Comparison of ENCODE assay signal across 14 cellular contexts in the genomic region with DNA sequence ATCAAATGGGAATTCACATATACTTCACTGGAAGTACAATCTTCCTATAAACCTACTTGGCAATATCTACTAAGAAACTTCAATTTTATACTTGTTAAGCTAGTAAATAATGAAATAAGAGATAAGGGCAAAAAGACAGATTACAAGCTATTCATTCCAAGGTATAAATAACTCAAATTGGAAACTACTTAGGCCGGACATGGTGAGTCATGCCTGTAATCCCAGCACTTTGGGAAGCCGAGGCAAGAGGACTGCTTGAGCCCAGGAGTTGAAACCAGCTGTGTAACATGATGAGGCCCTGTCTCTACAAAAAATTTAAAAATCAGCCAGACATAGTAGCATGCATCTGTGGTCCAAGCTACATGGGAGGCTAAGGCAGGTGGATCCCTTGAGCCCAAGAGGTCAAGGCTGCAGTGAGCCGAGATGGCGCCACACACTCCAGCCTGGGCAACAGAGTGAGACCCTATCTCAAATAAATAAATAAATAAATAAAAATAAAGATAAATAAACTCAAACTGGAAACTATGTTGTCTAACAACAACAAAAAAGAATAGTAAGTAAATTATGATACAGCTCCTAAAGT. TPM values are rescaled to one million over a fixed set of nuclear protein-coding genes. Genes with fewer than 3 reads are reported as not detected.
DNase-seq lines count a peak whose midpoint lies in the region; ATAC-seq, FAIRE-seq and TF ChIP-seq lines count a peak whose summit lies in the region.
"Had no signal": no experiment of that assay in that cellular context is flagged by ENCODE, and none has a peak within 500 bp of the region (broad histone marks: within the 10 kb centered on the region; RNA-seq: fewer than 3 reads in every experiment).

No MANE protein-coding gene starts in this region.

- no peak overlapping the region for H3K4me3 ChIP-seq in K562
- H3K4me3 ChIP-seq in heart left ventricle: no peak overlapping the region
- H3K4me3 ChIP-seq: body of pancreas, SK-N-MC had no signal

- peaks cover 5% of the 10 kb centered on the region; the same call in 2 of the 3 replicates for H3K36me3 ChIP-seq in K562 (ENCODE audit: control insufficient read depth, insufficient read depth, low read length)
- H3K36me3 ChIP-seq in heart left ventricle: no peaks in the 10 kb centered on the region

- BruUV-seq in K562 (replicated peaks; lab: Mats Ljungman, UMichigan): no TSS peak

- peaks cover 3% of the 10 kb centered on the region for H3K9me1 ChIP-seq in K562 (ENCODE audit: control insufficient read depth, insufficient read depth, low read length)

- ATAC-seq in K562 (no peak; the same call in 2 of the 3 replicates), heart left ventricle (peak in 3 of 4 donors; percentile 66 to 82 (median 72)), HG03139 (IDR thresholded peaks at IDR 0.05; ENCODE audit: unreplicated experiment) (no peak)
- ATAC-seq: activated CD8-positive, alpha-beta T cell treated with anti-CD3 and anti-CD28 coated beads for 36 hours; body of pancreas had no signal

- H3K4me1 ChIP-seq in K562 (replicated peaks in 1 of 2; ENCODE audit: control insufficient read depth in 2 of 2, insufficient read depth in 2 of 2, low read length in 2 of 2): peaks cover 4 to 12% of the 10 kb centered on the region in 2 experiments; a peak in 4 of 5 replicates
- peaks cover 0 to 45% (median 27%) of the 10 kb centered on the region in 12 donors for H3K4me1 ChIP-seq in heart left ventricle

- CTCF ChIA-PET in K562 (lab: Yijun Ruan, JAX; ENCODE audit: low intra/inter-chr PET ratio): no interaction called here

- FAIRE-seq in K562 (lab: Jason Lieb, UNC): no peak

- in situ Hi-C loops in K562 (cut with MboI): no loop called here

- no peak for TF ChIP-seq CTCF in K562 (IDR thresholded peaks at IDR 0.05 in 2 of 3, conservative IDR thresholded peaks at IDR 0.05 in 1 of 3; ENCODE audit: insufficient read depth in 2 of 3, low read depth in 1 of 3, low read length in 3 of 3)
- no peak for TF ChIP-seq CTCF in heart left ventricle (IDR thresholded peaks at IDR 0.05)

- H3K9me3 ChIP-seq in K562 (replicated peaks; ENCODE audit: control insufficient read depth, insufficient read depth, low read depth, low read length): no peaks in the 10 kb centered on the region
- no peaks in the 10 kb centered on the region for H3K9me3 ChIP-seq in heart left ventricle
- H3K9me3 ChIP-seq: body of pancreas had no signal

- H4K20me1 ChIP-seq in K562 (replicated peaks; ENCODE audit: control insufficient read depth, insufficient read depth, low read length): no peaks in the 10 kb centered on the region

- H2AFZ ChIP-seq in K562 (ENCODE audit: low read depth, low read length): no peak overlapping the region

- H3K27me3 ChIP-seq in K562 (ENCODE audit: control insufficient read depth in 2 of 2, insufficient read depth in 2 of 2, low read length in 2 of 2) (no peaks in the 10 kb centered on the region), heart left ventricle (no peaks in the 10 kb centered on the region)
- H3K27me3 ChIP-seq: body of pancreas had no signal

- TF ChIP-seq POLR2A in K562 (conservative IDR thresholded peaks at IDR 0.05): no peak
- TF ChIP-seq POLR2A in heart left ventricle (IDR thresholded peaks at IDR 0.05): no peak

- no peak for TF ChIP-seq EP300 in K562 (IDR thresholded peaks at IDR 0.05; ENCODE audit: low read length)

- POLR2A ChIA-PET in K562 (lab: Yijun Ruan, JAX): interaction anchor here (1.0 to 1.8 kb wide), 3 partner anchors 9 to 15 kb away, joined by 4 to 9 read pairs (median 6); no protein-coding TSS in a partner anchor

- 55% methylated on average over 4 of the region's 4 CpGs for WGBS in K562 (ENCODE audit: insufficient coverage, low coverage, missing lambda C conversion rate)
- WGBS in heart left ventricle, 4 donors: 56 to 66% (median 63%) methylated on average over 4 of the region's 4 CpGs

- intact Hi-C loops in K562 (cut with micrococcal nuclease) (no loop called here), heart left ventricle (cut with DNase I) (loop anchor here in 1 of 10 donors (5.0 kb wide), 1 partner anchor 36 kb away; the partner anchor contains the start of gene ARHGAP21)

- H3K9ac ChIP-seq in K562 (ENCODE audit: insufficient read depth in 1 of 2, low read depth in 2 of 2, low read length in 2 of 2): no peak overlapping the region

- peaks cover 86% of the 10 kb centered on the region for H3K79me2 ChIP-seq in K562 (ENCODE audit: control insufficient read depth, insufficient read depth, low read length)

- no peak overlapping the region for H3K4me2 ChIP-seq in K562 (ENCODE audit: insufficient read depth, low read length)

- no peak for TF ChIP-seq RAD21 in K562 (CRISPR knock-in tag; conservative IDR thresholded peaks at IDR 0.05 in 1 of 2, IDR thresholded peaks at IDR 0.05 in 1 of 2)

- DNase-seq in HT1080 (ENCODE audit: low read depth): peak; percentile 62
- peak in 1 of 4 experiments; percentile 29 for DNase-seq in K562 (ENCODE audit: extremely low read depth in 1 of 4, low spot score in 3 of 4)
- DNase-seq in heart left ventricle: no peak
- DNase-seq in stromal cell of bone marrow (ENCODE audit: low read depth): peak; percentile 39
- no peak for DNase-seq in HUDEP-2 (lab: John Stamatoyannopoulos, UW; ENCODE audit: unreplicated experiment in 76 of 76)
- DNase-seq in SIG-M5 (lab: John Stamatoyannopoulos, UW): no peak
- DNase-seq: activated CD8-positive, alpha-beta T cell treated with anti-CD3 and anti-CD28 coated beads for 36 hours; CD4-positive, CD25-positive, alpha-beta regulatory T cell; head of caudate nucleus; NCI-H1092 treated with DMSO at 0.1 percent for 48 hours; NCI-H226 had no signal

- H3K27ac ChIP-seq in K562 (ENCODE audit: extremely low read depth, low read depth, low read length): 0 out of 3 replicates have a peak overlapping the region, but pooled peaks have one; percentile 2
- H3K27ac ChIP-seq in heart left ventricle: no peak overlapping the region
- H3K27ac ChIP-seq: body of pancreas, SK-N-MC had no signal

TF ChIP-seq in K562, 482 proteins besides CTCF, POLR2A, EP300 and RAD21 (continues in another document):
- TF ChIP-seq ZNF121 (CRISPR knock-in tag; conservative IDR thresholded peaks at IDR 0.05) (peak; percentile 74), JUND (IDR thresholded peaks at IDR 0.05; ENCODE audit: borderline replicate concordance, low read depth, low read length) (peak; percentile 42; the same call in 1 of the 2 replicates), JUND (tag; IDR thresholded peaks at IDR 0.05; ENCODE audit: borderline replicate concordance, low read depth, low read length) (no peak), SPI1 (IDR thresholded peaks at IDR 0.05; ENCODE audit: borderline replicate concordance, low read depth, low read length) (no peak), RBM14 (IDR thresholded peaks at IDR 0.05; ENCODE audit: borderline replicate concordance, insufficient read depth, low read depth, low read length) (no peak), ATF3 (IDR thresholded peaks at IDR 0.05) (peak; percentile 58; the same call in 1 of the 2 replicates), ATF3 (CRISPR knock-in tag; conservative IDR thresholded peaks at IDR 0.05) (no peak), GABPA (tag; conservative IDR thresholded peaks at IDR 0.05; ENCODE audit: low read depth) (no peak)
- TF ChIP-seq, protein P1, sequence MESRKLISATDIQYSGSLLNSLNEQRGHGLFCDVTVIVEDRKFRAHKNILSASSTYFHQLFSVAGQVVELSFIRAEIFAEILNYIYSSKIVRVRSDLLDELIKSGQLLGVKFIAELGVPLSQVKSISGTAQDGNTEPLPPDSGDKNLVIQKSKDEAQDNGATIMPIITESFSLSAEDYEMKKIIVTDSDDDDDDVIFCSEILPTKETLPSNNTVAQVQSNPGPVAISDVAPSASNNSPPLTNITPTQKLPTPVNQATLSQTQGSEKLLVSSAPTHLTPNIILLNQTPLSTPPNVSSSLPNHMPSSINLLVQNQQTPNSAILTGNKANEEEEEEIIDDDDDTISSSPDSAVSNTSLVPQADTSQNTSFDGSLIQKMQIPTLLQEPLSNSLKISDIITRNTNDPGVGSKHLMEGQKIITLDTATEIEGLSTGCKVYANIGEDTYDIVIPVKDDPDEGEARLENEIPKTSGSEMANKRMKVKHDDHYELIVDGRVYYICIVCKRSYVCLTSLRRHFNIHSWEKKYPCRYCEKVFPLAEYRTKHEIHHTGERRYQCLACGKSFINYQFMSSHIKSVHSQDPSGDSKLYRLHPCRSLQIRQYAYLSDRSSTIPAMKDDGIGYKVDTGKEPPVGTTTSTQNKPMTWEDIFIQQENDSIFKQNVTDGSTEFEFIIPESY (CRISPR knock-in tag; IDR thresholded peaks at IDR 0.05): peak; percentile 76; the same call in 1 of the 2 replicates

RNA-seq across cellular contexts. Expression of gene ARHGAP21, which starts 37.6 kb away (rescaled TPM):
- total RNA-seq in HT1080 (2014; rRNA removed; shearing (Covaris generic)): 59.1 and 70.1 TPM in 2 replicates
- polyA plus RNA-seq in HT1080 (2015; cell fraction: cytosol; rRNA removed): 32.1 and 46.1 TPM in 2 replicates
- 65.3 and 75.8 TPM in 2 replicates for polyA plus RNA-seq in HT1080 (2015; cell fraction: nucleus; rRNA removed)
- total RNA-seq in K562 (2011; cell fraction: chromatin; rRNA removed; ENCODE audit: low replicate concordance): 222 and 366 TPM in 2 replicates
- total RNA-seq in K562 (2011; cell fraction: nucleolus; rRNA removed): 80.7 and 94.1 TPM in 2 replicates
- 125 and 182 TPM in 2 replicates for total RNA-seq in K562 (2011; cell fraction: nucleoplasm; rRNA removed)
- total RNA-seq in K562 (2014; rRNA removed) (38.7 and 43.1 TPM in 2 replicates), K562 (2014; rRNA removed; fragmentation: Illumina TruSeq; extraction: Trizol) (61.8 and 84.8 TPM in 2 replicates), K562 (2015; rRNA removed; fragmentation: Illumina TruSeq; extraction: Trizol) (72.2 and 75.0 TPM in 2 replicates), K562 (2021) (57.7 and 60.8 TPM in 2 replicates), heart left ventricle (10 to 100 TPM; 29.1 to 71.9 (median 49.7) TPM)
- polyA plus RNA-seq in K562 (2011; rRNA removed) (86.1 and 145 TPM in 2 replicates), K562 (2014; fragmentation: Illumina TruSeq; extraction: Trizol) (65.7 and 72.2 TPM in 2 replicates), K562 (2014; fragmentation: Nextera tagmentation; extraction: Ambion mirVana) (10 to 100 TPM; 13.6 to 15.5 TPM), K562 (2014; rRNA removed) (40.3 and 43.6 TPM in 2 replicates), heart left ventricle (10 to 100 TPM; 20.8 to 40.6 TPM)
- polyA plus RNA-seq in K562 (2011; cell fraction: cytosol; rRNA removed): 35.6 and 41.6 TPM in 2 replicates
- polyA plus RNA-seq in K562 (2011; cell fraction: nucleus; rRNA removed): 214 and 250 TPM in 2 replicates
- polyA plus RNA-seq in K562 (2012): 32.3 and 36.3 TPM in 2 replicates
- polyA minus RNA-seq in K562 (2011; rRNA and poly(A)+ RNA removed): 150 and 239 TPM in 2 replicates
- polyA minus RNA-seq in K562 (2011; cell fraction: cytosol; rRNA and poly(A)+ RNA removed): 36.3 and 108 TPM in 2 replicates
- 146 and 167 TPM in 2 replicates for polyA minus RNA-seq in K562 (2011; cell fraction: nucleus; rRNA and poly(A)+ RNA removed)

Comparison
In these comparisons a context has a peak if more than half of its experiments do, and no peak if none do; other contexts are left out.
1. DNase-seq: peak in HT1080 (single experiment) and stromal cell of bone marrow (single experiment); none in heart left ventricle (0 of 5), HUDEP-2 (0 of 76) and SIG-M5 (single experiment).
2. ATAC-seq: peak in heart left ventricle (3 of 4); none in K562 (single experiment) and HG03139 (single experiment).